21 cellular contexts compared by ENCODE assay signal in the genomic region with DNA sequence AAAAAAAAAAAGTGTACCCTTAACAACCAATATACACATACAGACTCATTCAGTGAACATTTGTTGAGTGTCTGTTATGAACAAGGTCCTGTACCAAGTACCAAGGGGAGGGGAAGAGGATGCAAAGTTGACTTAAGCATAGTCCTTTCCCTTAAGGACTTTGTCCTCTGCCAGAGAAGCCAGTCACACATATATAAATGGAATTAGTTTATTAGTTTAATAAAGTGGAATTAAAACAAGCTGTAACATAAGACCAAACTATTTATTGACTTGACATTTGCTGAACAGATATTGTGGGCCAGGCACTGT. TPM values are rescaled to one million over a fixed set of nuclear protein-coding genes. Genes with fewer than 3 reads are reported as not detected.
A peak's percentile ranks its signal among the peaks of the same experiment; 100 is the strongest.
DNase-seq lines count a peak whose midpoint lies in the region; ATAC-seq, FAIRE-seq and TF ChIP-seq lines count a peak whose summit lies in the region.
"Had no signal": no experiment of that assay in that cellular context is flagged by ENCODE, and none has a peak within 500 bp of the region (broad histone marks: within the 10 kb centered on the region; RNA-seq: fewer than 3 reads in every experiment).

No MANE protein-coding gene starts in this region.

- TF ChIP-seq POLR2A in HepG2 (IDR thresholded peaks at IDR 0.05; ENCODE audit: insufficient read depth in 1 of 2, low read depth in 2 of 2, low read length in 2 of 2) (no peak), right lobe of liver (IDR thresholded peaks at IDR 0.05) (no peak)

- peak overlapping the region; percentile 93 for H3K27ac ChIP-seq in HepG2 (ENCODE audit: extremely low read length, insufficient read depth, low read length)
- no peak overlapping the region for H3K27ac ChIP-seq in right lobe of liver
- H3K27ac ChIP-seq in mucosa of rectum (ENCODE audit: low read depth in 2 of 2, low read length in 2 of 2) = peak overlapping the region; percentile 65 to 89
- H3K27ac ChIP-seq: ascending aorta, SJSA1, vagina had no signal

- peaks cover 0 to 4% of the 10 kb centered on the region in 2 donors for H3K27me3 Mint-ChIP-seq in T-cell

- H3K9me3 ChIP-seq in HepG2 (ENCODE audit: low read length) = no peaks in the 10 kb centered on the region
- no peaks in the 10 kb centered on the region for H3K9me3 ChIP-seq in right lobe of liver
- H3K9me3 ChIP-seq in mucosa of rectum (ENCODE audit: control insufficient read depth in 2 of 2, low read length in 2 of 2) = no peaks in the 10 kb centered on the region
- H3K9me3 ChIP-seq in HAP-1 = no peaks in the 10 kb centered on the region
- H3K9me3 ChIP-seq: ascending aorta, SJSA1, vagina had no signal

- no peak for TF ChIP-seq EP300 in HepG2 (IDR thresholded peaks at IDR 0.05; ENCODE audit: low read depth in 2 of 2, low read length in 2 of 2)
- TF ChIP-seq EP300 in HepG2 (CRISPR knock-in tag; IDR thresholded peaks at IDR 0.05; ENCODE audit: borderline replicate concordance) = no peak

- CTCF ChIA-PET in HepG2 (lab: Yijun Ruan, JAX; ENCODE audit: low intra/inter-chr PET ratio, low total read pairs) (interaction anchor here (1.5 kb wide), 1 partner anchor 16 kb away, joined by 4 read pairs; no protein-coding TSS in a partner anchor), T-cell (lab: Charles Lee) (no interaction called here)

- H2AFZ ChIP-seq in HepG2 (ENCODE audit: low read length) = no peak overlapping the region

- H3K4me3 ChIP-seq in HepG2 (replicated peaks in 1 of 3; ENCODE audit: insufficient read depth in 1 of 3, low read depth in 2 of 3, low read length in 3 of 3) (peak overlapping the region in 1 of 3 experiments; percentile 46; a peak in 1 of 6 replicates), right lobe of liver (no peak overlapping the region), mucosa of rectum (ENCODE audit: low read length in 2 of 2) (no peak overlapping the region), HAP-1 (no peak overlapping the region)
- H3K4me3 ChIP-seq: ascending aorta, SJSA1, vagina had no signal

- BruUV-seq in HepG2 (replicated peaks; lab: Mats Ljungman, UMichigan) = no TSS peak

- FAIRE-seq in HepG2 (lab: Jason Lieb, UNC) = no peak

- POLR2A ChIA-PET in HepG2 (lab: Yijun Ruan, JAX) = interaction anchor here (1.3 to 2.4 kb wide), 4 partner anchors 10 to 28 kb away, joined by 10 to 27 read pairs (median 12); partner anchors contain the start of gene SLC25A5
- POLR2A ChIA-PET in T-cell (lab: Charles Lee) = interaction anchor here in 1 of 2 donors (0.9 kb wide), 1 partner anchor 195 kb away, joined by 3 read pairs; no protein-coding TSS in a partner anchor

- TF ChIP-seq RAD21 in HepG2 (CRISPR knock-in tag; IDR thresholded peaks at IDR 0.05) = no peak

- H3K4me2 ChIP-seq in HepG2 (ENCODE audit: low read depth, low read length) = peak overlapping the region; percentile 74

- H3K4me1 ChIP-seq in HepG2 (ENCODE audit: insufficient read depth, low read length) = peaks cover 47% of the 10 kb centered on the region
- H3K4me1 ChIP-seq in right lobe of liver = no peaks in the 10 kb centered on the region
- H3K4me1 ChIP-seq in mucosa of rectum (ENCODE audit: control insufficient read depth in 2 of 2, insufficient read depth in 2 of 2, low read length in 2 of 2) = peaks cover 7 to 27% of the 10 kb centered on the region in 2 donors
- H3K4me1 ChIP-seq in HAP-1 = peaks cover 17% of the 10 kb centered on the region
- H3K4me1 ChIP-seq: ascending aorta, SJSA1, vagina had no signal

- no peaks in the 10 kb centered on the region for H3K36me3 Mint-ChIP-seq in T-cell
- H3K36me3 Mint-ChIP-seq: CD14-positive monocyte had no signal

- peak overlapping the region in 1 of 3 donors; percentile 21 for H3K4me3 Mint-ChIP-seq in T-cell
- H3K4me3 Mint-ChIP-seq: activated T-cell treated with anti-CD3 and anti-CD28 coated beads, Interleukin-2, amount 50 U/mL, for 24 hours; CD14-positive monocyte had no signal

- intact Hi-C loops in HepG2 (cut with micrococcal nuclease; ENCODE audit: unreplicated experiment) = no loop called here
- intact Hi-C loops in right lobe of liver (cut with DNase I) = no loop called here

- DNase-seq in HepG2 (ENCODE audit: low spot score) (no peak), right lobe of liver (no peak), T-cell (no peak), GF-D8 (lab: John Stamatoyannopoulos, UW) (no peak), 8988T (no peak), SIG-M5 (lab: John Stamatoyannopoulos, UW) (no peak), HAP-1 (ENCODE audit: low spot score in 2 of 2) (no peak)
- DNase-seq: activated T-cell treated with anti-CD3 and anti-CD28 coated beads, Interleukin-2, amount 50 U/mL, for 24 hours; DMS 273 treated with DMSO at 0.1 percent for 48 hours; islet precursor cell; NCI-H1694 treated with DMSO at 0.1 percent for 48 hours; NCI-H2171; NCI-H524 treated with DMSO at 0.1 percent for 48 hours; nucleus accumbens; stimulated activated CD8-positive, alpha-beta memory T cell treated with anti-CD3 and anti-CD28 coated beads, Interleukin-4, amount 100 ng/mL, for 48 hours; T-helper 1 cell had no signal

- H3K9me3 Mint-ChIP-seq in T-cell = no peaks in the 10 kb centered on the region
- H3K9me3 Mint-ChIP-seq: activated T-cell treated with anti-CD3 and anti-CD28 coated beads, Interleukin-2, amount 50 U/mL, for 24 hours had no signal

- no peaks in the 10 kb centered on the region for H3K79me2 ChIP-seq in HepG2 (ENCODE audit: insufficient read depth, low read length)

- in situ Hi-C loops in HepG2 (cut with HindIII; ENCODE audit: extremely low pct_ligation_motif_present, low pct_unique_long_range_greater_than_20kb) = no loop called here
- in situ Hi-C loops in HAP-1 (cut with MboI; ENCODE audit: low sequenced_read_pairs) = no loop called here

- ATAC-seq in HepG2 = peak; percentile 46; the same call in 2 of the 3 replicates
- ATAC-seq in right lobe of liver = no peak
- ATAC-seq in T-cell (replicated peaks in 1 of 4) = peak in 1 of 4 experiments; percentile 13

- peak overlapping the region; percentile 53 to 59 for H3K27ac Mint-ChIP-seq in T-cell

- no peaks in the 10 kb centered on the region for H3K36me3 ChIP-seq in HepG2 (replicated peaks in 1 of 2; ENCODE audit: control insufficient read depth in 1 of 2, insufficient read depth in 2 of 2, low read length in 2 of 2)
- no peaks in the 10 kb centered on the region for H3K36me3 ChIP-seq in right lobe of liver
- no peaks in the 10 kb centered on the region for H3K36me3 ChIP-seq in mucosa of rectum (ENCODE audit: control insufficient read depth in 2 of 2, insufficient read depth in 2 of 2, low read length in 2 of 2)
- H3K36me3 ChIP-seq in HAP-1 (replicated peaks) = no peaks in the 10 kb centered on the region
- H3K36me3 ChIP-seq: ascending aorta, SJSA1, vagina had no signal

- H4K20me1 ChIP-seq in HepG2 (ENCODE audit: insufficient read depth, low read length) = no peaks in the 10 kb centered on the region

- TF ChIP-seq CTCF in HepG2 (CRISPR knock-in tag; IDR thresholded peaks at IDR 0.05) = no peak
- TF ChIP-seq CTCF in right lobe of liver (IDR thresholded peaks at IDR 0.05) = no peak

- peak overlapping the region; percentile 66 for H3K9ac ChIP-seq in HepG2 (ENCODE audit: insufficient read depth, low read depth, low read length)
- peak overlapping the region in 1 of 2 donors; percentile 24 for H3K9ac ChIP-seq in mucosa of rectum (ENCODE audit: low read depth in 1 of 2, low read length in 2 of 2)

- H3K27me3 ChIP-seq in HepG2 (ENCODE audit: control insufficient read depth in 1 of 2, insufficient read depth in 2 of 2, low read length in 2 of 2) (no peaks in the 10 kb centered on the region), right lobe of liver (no peaks in the 10 kb centered on the region), mucosa of rectum (ENCODE audit: control insufficient read depth in 2 of 2, insufficient read depth in 2 of 2, low read length in 2 of 2) (no peaks in the 10 kb centered on the region), HAP-1 (ENCODE audit: low read depth) (no peaks in the 10 kb centered on the region)
- H3K27me3 ChIP-seq: ascending aorta, SJSA1, vagina had no signal

- H3K4me1 Mint-ChIP-seq in T-cell = peaks cover 8 to 20% (median 14%) of the 10 kb centered on the region in 3 donors

TF ChIP-seq in HepG2, 621 proteins besides CTCF, POLR2A, EP300 and RAD21:
- TF ChIP-seq TAF15 (IDR thresholded peaks at IDR 0.05; ENCODE audit: low read depth, low read length, poor library complexity, severe bottlenecking) (no peak), RFX1 (IDR thresholded peaks at IDR 0.05) (peak; percentile 33; the same call in 1 of the 2 replicates), RBM39 (IDR thresholded peaks at IDR 0.05; ENCODE audit: low read depth, low read length, poor library complexity, severe bottlenecking) (no peak), FOXP1 (IDR thresholded peaks at IDR 0.05) (no peak), FOXP1 (CRISPR knock-in tag; IDR thresholded peaks at IDR 0.05) (peak; percentile 47; the same call in 1 of the 2 replicates), GATAD2A (CRISPR knock-in tag; IDR thresholded peaks at IDR 0.05) (0 out of 2 replicates have a peak, but pooled peaks have one; percentile 14)

RNA-seq across cellular contexts. Expression of gene SLC25A5, which starts 28.2 kb away (rescaled TPM):
- total RNA-seq in HepG2 (2016; rRNA removed; fragmentation: Illumina TruSeq; extraction: Trizol) = 300 and 472 TPM in 2 replicates
- total RNA-seq in HepG2 (2016; cell fraction: cytosol; rRNA removed; fragmentation: Illumina TruSeq; extraction: Trizol; ENCODE audit: low read depth) = 168 and 187 TPM in 2 replicates
- 312 and 459 TPM in 2 replicates for total RNA-seq in HepG2 (2016; cell fraction: insoluble cytoplasmic fraction; rRNA removed; fragmentation: Illumina TruSeq; extraction: Trizol)
- total RNA-seq in HepG2 (2016; cell fraction: membrane; rRNA removed; fragmentation: Illumina TruSeq; extraction: Trizol) = 296 and 308 TPM in 2 replicates
- 148 TPM in 2 replicates for total RNA-seq in HepG2 (2016; cell fraction: nucleus; rRNA removed; fragmentation: Illumina TruSeq; extraction: Trizol)
- 356 and 402 TPM in 2 replicates for polyA plus RNA-seq in HepG2 (2011; rRNA removed)
- 679 and 773 TPM in 2 replicates for polyA plus RNA-seq in HepG2 (2011; cell fraction: cytosol; rRNA removed)
- 192 and 211 TPM in 2 replicates for polyA plus RNA-seq in HepG2 (2011; cell fraction: nucleus; rRNA removed)
- polyA plus RNA-seq in HepG2 (2012) = 586 and 628 TPM in 2 replicates
- 295 and 308 TPM in 2 replicates for polyA plus RNA-seq in HepG2 (2016; cell fraction: cytosol; fragmentation: Illumina TruSeq; extraction: Trizol; ENCODE audit: low read depth)
- 691 and 717 TPM in 2 replicates for polyA plus RNA-seq in HepG2 (2016; cell fraction: insoluble cytoplasmic fraction; fragmentation: Illumina TruSeq; extraction: Trizol; ENCODE audit: low read depth)
- 394 and 413 TPM in 2 replicates for polyA plus RNA-seq in HepG2 (2016; cell fraction: membrane; fragmentation: Illumina TruSeq; extraction: Trizol; ENCODE audit: low read depth)
- 277 and 278 TPM in 2 replicates for polyA plus RNA-seq in HepG2 (2016; cell fraction: nucleus; fragmentation: Illumina TruSeq; extraction: Trizol; ENCODE audit: insufficient read depth, low read depth)
- polyA minus RNA-seq in HepG2 (2011; rRNA and poly(A)+ RNA removed; ENCODE audit: low replicate concordance) = 640 and 785 TPM in 2 replicates
- 273 and 289 TPM in 2 replicates for polyA minus RNA-seq in HepG2 (2011; cell fraction: cytosol; rRNA and poly(A)+ RNA removed)
- 64.6 and 78.3 TPM in 2 replicates for polyA minus RNA-seq in HepG2 (2011; cell fraction: nucleus; rRNA and poly(A)+ RNA removed)
- total RNA-seq in right lobe of liver = 100 to 1,000 TPM; 168 to 296 (median 223) TPM
- 100 to 1,000 TPM; 102 to 171 (median 116) TPM for total RNA-seq in T-cell

Comparison
In these comparisons a context has a peak if more than half of its experiments do, and no peak if none do; other contexts are left out.
1. H3K27ac ChIP-seq: peak in HepG2 (single experiment) and mucosa of rectum (2 of 2); none in right lobe of liver (0 of 3).